Comparison of ENCODE assay signal across 16 cellular contexts in genomic region chr7:770786-771185, GRCh38. TPM values are rescaled to one million over a fixed set of nuclear protein-coding genes. Genes with fewer than 3 reads are reported as not detected.
DNase-seq lines count a peak whose midpoint lies in the region; ATAC-seq and TF ChIP-seq lines count a peak whose summit lies in the region.
"Had no signal": no experiment of that assay in that cellular context is flagged by ENCODE, and none has a peak within 500 bp of the region (broad histone marks: within the 10 kb centered on the region; RNA-seq: fewer than 3 reads in every experiment).

No MANE protein-coding gene starts in this region.

- H3K9me3 ChIP-seq in esophagus squamous epithelium (no peaks in the 10 kb centered on the region), muscle layer of duodenum (ENCODE audit: control insufficient read depth in 1 of 2, low read length in 2 of 2) (no peaks in the 10 kb centered on the region), transverse colon (no peaks in the 10 kb centered on the region)
- H3K9me3 ChIP-seq: neutrophil had no signal

- no peak for TF ChIP-seq EP300 in transverse colon (IDR thresholded peaks at IDR 0.05; ENCODE audit: low read depth)

- no peak for ATAC-seq in GM21390 (IDR thresholded peaks at IDR 0.05; ENCODE audit: unreplicated experiment)
- no peak for ATAC-seq in HG02798 (IDR thresholded peaks at IDR 0.05; ENCODE audit: poor library complexity, unreplicated experiment)
- ATAC-seq: GM23338, Panc1 had no signal

- intact Hi-C loops in esophagus squamous epithelium (cut with DNase I) (no loop called here), transverse colon (cut with DNase I; ENCODE audit: low total_unique reads) (loop anchor here (10.0 kb wide), 1 partner anchor 256 kb away; the partner anchor contains the start of gene PDGFA)

- H3K27me3 ChIP-seq in esophagus squamous epithelium = no peaks in the 10 kb centered on the region
- no peaks in the 10 kb centered on the region for H3K27me3 ChIP-seq in muscle layer of duodenum (ENCODE audit: low read depth, low read length)
- no peaks in the 10 kb centered on the region for H3K27me3 ChIP-seq in transverse colon
- H3K27me3 ChIP-seq: neutrophil had no signal

- H3K4me3 ChIP-seq in esophagus squamous epithelium = no peak overlapping the region
- peak overlapping the region in 1 of 2 donors; percentile 12 for H3K4me3 ChIP-seq in muscle layer of duodenum (ENCODE audit: low read depth in 1 of 2, low read length in 2 of 2)
- H3K4me3 ChIP-seq in transverse colon = no peak overlapping the region
- H3K4me3 ChIP-seq: GM23338 had no signal

- 54 to 59% methylated on average over 2 of the region's 7 CpGs for WGBS in esophagus squamous epithelium, 2 donors
- 51% methylated on average over 7 of the region's 7 CpGs; no CpG with 5 or more reads in 1 of the 2 donors for WGBS in transverse colon (ENCODE audit: low coverage in 1 of 2), 2 donors

- in situ Hi-C loops in transverse colon (cut with MboI; ENCODE audit: low pct_ligation_motif_present in 1 of 4, low pct_unique_long_range_greater_than_20kb in 1 of 4, low sequenced_read_pairs in 3 of 4) = loop anchor here in 1 of 4 donors (10.0 kb wide), 1 partner anchor 446 kb away; no protein-coding TSS in a partner anchor

- peak overlapping the region; percentile 58 for H3K27ac ChIP-seq in VCaP
- H3K27ac ChIP-seq in esophagus squamous epithelium = peak overlapping the region; percentile 22 to 82 (median 78)
- H3K27ac ChIP-seq in muscle layer of duodenum (ENCODE audit: low read length) = peak overlapping the region; percentile 69
- H3K27ac ChIP-seq in transverse colon = peak overlapping the region; percentile 73 to 89 (median 80)
- H3K27ac ChIP-seq: KMS-11, neutrophil had no signal

- H3K4me1 ChIP-seq in esophagus squamous epithelium (peaks cover 0 to 28% (median 7%) of the 10 kb centered on the region in 3 donors), muscle layer of duodenum (ENCODE audit: control insufficient read depth in 1 of 2, insufficient read depth in 2 of 2, low read length in 2 of 2) (peaks cover 10 to 39% of the 10 kb centered on the region in 2 donors), transverse colon (peaks cover 15 to 22% (median 18%) of the 10 kb centered on the region in 4 donors)

- TF ChIP-seq POLR2A in esophagus squamous epithelium (IDR thresholded peaks at IDR 0.05) (no peak), transverse colon (IDR thresholded peaks at IDR 0.05) (no peak)

- TF ChIP-seq CTCF in VCaP (conservative IDR thresholded peaks at IDR 0.05) (no peak), esophagus squamous epithelium (IDR thresholded peaks at IDR 0.05) (no peak), transverse colon (IDR thresholded peaks at IDR 0.05) (no peak)

- DNase-seq in esophagus squamous epithelium (lab: John Stamatoyannopoulos, UW) (no peak), transverse colon (no peak), OCI-M1 (lab: John Stamatoyannopoulos, UW) (no peak)
- DNase-seq: activated CD4-positive, alpha-beta T cell treated with anti-CD3 and anti-CD28 coated beads for 48 hours; activated T-cell treated with anti-CD3 and anti-CD28 coated beads, Interleukin-2, amount 50 U/mL, for 1 hour; CD4-positive, alpha-beta memory T cell; NCI-H1436 treated with DMSO at 0.1 percent for 48 hours; NCI-H524 treated with DMSO at 0.1 percent for 48 hours had no signal

- H3K36me3 ChIP-seq in esophagus squamous epithelium (peaks cover 0 to 82% (median 4%) of the 10 kb centered on the region in 3 donors), muscle layer of duodenum (ENCODE audit: control insufficient read depth in 1 of 2, insufficient read depth in 2 of 2, low read length in 2 of 2) (peaks cover 10 to 28% of the 10 kb centered on the region in 2 donors), transverse colon (peaks cover 0 to 3% (median 0%) of the 10 kb centered on the region in 4 donors)
- H3K36me3 ChIP-seq: neutrophil had no signal

RNA-seq across cellular contexts. Expression of gene PRKAR1B, which starts 43.7 kb away (rescaled TPM):
- total RNA-seq in esophagus squamous epithelium = 10 to 100 TPM; 10.2 to 13.1 (median 12.5) TPM
- 10 to 100 TPM; 15.7 to 53.9 (median 16.9) TPM for total RNA-seq in transverse colon

RNA-seq across cellular contexts. Expression of gene DNAAF5, which starts 44.3 kb away (rescaled TPM):
- total RNA-seq in esophagus squamous epithelium (10 to 100 TPM; 23.7 to 30.1 (median 28.2) TPM), transverse colon (10 to 100 TPM; 20.5 to 97.3 (median 34.6) TPM)
